Comparison of ENCODE assay signal across 14 cellular contexts in the genomic region with DNA sequence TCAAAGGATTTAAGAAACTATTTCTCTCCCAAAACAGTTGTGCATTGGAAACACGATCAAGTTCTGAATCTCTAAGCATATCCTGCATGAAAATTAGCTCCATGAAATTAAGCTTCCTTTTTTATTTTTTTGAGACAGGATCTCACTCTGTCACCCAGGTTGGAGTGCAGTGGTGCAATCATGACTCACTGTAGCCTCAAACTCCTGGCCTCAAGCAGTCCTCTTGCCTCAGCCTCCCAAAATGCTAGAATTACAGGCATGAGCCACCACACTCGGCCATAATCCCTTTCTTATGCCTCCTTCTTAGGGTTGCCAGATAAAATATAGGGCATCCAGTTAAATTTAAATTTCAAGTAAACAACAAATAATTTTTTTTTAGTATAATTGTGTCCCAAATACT.
A peak's percentile ranks its signal among the peaks of the same experiment; 100 is the strongest.
DNase-seq lines count a peak whose midpoint lies in the region; ATAC-seq and TF ChIP-seq lines count a peak whose summit lies in the region.
"Had no signal": no experiment of that assay in that cellular context is flagged by ENCODE, and none has a peak within 500 bp of the region (broad histone marks: within the 10 kb centered on the region; RNA-seq: fewer than 3 reads in every experiment).

No MANE protein-coding gene starts in this region.

- H3K4me1 ChIP-seq in CD4-positive, alpha-beta memory T cell (ENCODE audit: insufficient read depth, low read length): peaks cover 63% of the 10 kb centered on the region
- H3K4me1 ChIP-seq in GM23338 (ENCODE audit: insufficient read depth): no peaks in the 10 kb centered on the region
- peaks cover 5 to 11% of the 10 kb centered on the region in 2 donors for H3K4me1 ChIP-seq in esophagus (ENCODE audit: control insufficient read depth in 2 of 2, insufficient read depth in 2 of 2, low read length in 1 of 2)
- H3K4me1 ChIP-seq in H9 (ENCODE audit: insufficient read depth, low read length): no peaks in the 10 kb centered on the region
- H3K4me1 ChIP-seq: colonic mucosa had no signal

- POLR2A ChIA-PET in CD4-positive, alpha-beta memory T cell (lab: Charles Lee; ENCODE audit: partially characterized antibody): interaction anchor here (0.7 to 3.1 kb wide), 15 partner anchors 11 to 125 kb away, joined by 3 to 21 read pairs (median 4); a partner anchor contains a TSS
- POLR2A ChIA-PET in activated CD4-positive, alpha-beta memory T cell treated with anti-CD3 and anti-CD28 coated beads, Interleukin-2, amount 10 ng/mL, durations not matched to agents 7 days and 5 days (lab: Charles Lee): interaction anchor here (0.6 to 4.0 kb wide), 14 partner anchors 28 to 125 kb away, joined by 3 to 16 read pairs (median 4); a partner anchor contains a TSS

- no peak overlapping the region for H4K8ac ChIP-seq in H9 (replicated peaks; ENCODE audit: insufficient read length, low read depth, low read length)

- WGBS in esophagus, 2 donors: 45 to 59% methylated on average over 2 of the region's 2 CpGs
- no CpG with 5 or more reads among the region's 2 CpGs for WGBS in H9 (ENCODE audit: extremely low coverage, insufficient read length, low lambda C conversion rate)

- H3K27ac Mint-ChIP-seq in CD4-positive, alpha-beta memory T cell: peak overlapping the region in 6 of 7 donors; percentile 43 to 90 (median 84)
- H3K27ac Mint-ChIP-seq in GM23338 (no peak overlapping the region), H9 (peak overlapping the region in 1 of 3 experiments; percentile 70; a peak in 1 of 7 replicates)
- H3K27ac Mint-ChIP-seq in activated CD4-positive, alpha-beta memory T cell treated with anti-CD3 and anti-CD28 coated beads, Interleukin-2, amount 10 ng/mL, durations not matched to agents 7 days and 5 days: peak overlapping the region; percentile 64

- H2AFZ ChIP-seq in GM23338 (0 out of 2 replicates have a peak overlapping the region, but pooled peaks have one; percentile 59), H9 (ENCODE audit: low read length) (no peak overlapping the region)

- no peak overlapping the region for H2BK120ac ChIP-seq in H9 (ENCODE audit: low read depth, low read length, poor library complexity, severe bottlenecking)

- no peaks in the 10 kb centered on the region for H3K79me1 ChIP-seq in H9 (ENCODE audit: insufficient read depth, low read depth, low read length, poor library complexity, severe bottlenecking)

- DNase-seq in CD4-positive, alpha-beta memory T cell: no peak
- DNase-seq in GM23338 (ENCODE audit: low spot score) (no peak), H9 (no peak)
- DNase-seq in activated CD4-positive, alpha-beta memory T cell treated with anti-CD3 and anti-CD28 coated beads, Interleukin-2, amount 10 ng/mL, durations not matched to agents 7 days and 5 days: no peak
- DNase-seq: AML-193, colonic mucosa, GF-D8, MV-4-11, NCI-H2029 treated with DMSO at 0.1 percent for 48 hours, NCI-H510A, Right ventricle myocardium superior had no signal

- no peaks in the 10 kb centered on the region for H3K36me3 Mint-ChIP-seq in CD4-positive, alpha-beta memory T cell
- H3K36me3 Mint-ChIP-seq in GM23338 (ENCODE audit: low read depth) (no peaks in the 10 kb centered on the region), H9 (ENCODE audit: insufficient read depth in 1 of 3, low read depth in 3 of 3) (no peaks in the 10 kb centered on the region)
- peaks cover 7% of the 10 kb centered on the region for H3K36me3 Mint-ChIP-seq in activated CD4-positive, alpha-beta memory T cell treated with anti-CD3 and anti-CD28 coated beads, Interleukin-2, amount 10 ng/mL, durations not matched to agents 7 days and 5 days (ENCODE audit: low read depth)

- H4K91ac ChIP-seq in H9 (ENCODE audit: insufficient read length, low read depth, low read length): no peak overlapping the region

- no peak for ATAC-seq in GM23338
- no peak for ATAC-seq in HG02610 (IDR thresholded peaks at IDR 0.05; ENCODE audit: unreplicated experiment)
- no peak for ATAC-seq in GM21786 (IDR thresholded peaks at IDR 0.05; ENCODE audit: unreplicated experiment)

- H2BK20ac ChIP-seq in H9 (ENCODE audit: low read depth, low read length, poor library complexity, severe bottlenecking): no peak overlapping the region

- H3K4me2 ChIP-seq in GM23338 (no peak overlapping the region), H9 (ENCODE audit: insufficient read depth, insufficient read length, low read length) (no peak overlapping the region)

- H3K9me3 Mint-ChIP-seq in CD4-positive, alpha-beta memory T cell: peaks cover 0 to 2% (median 0%) of the 10 kb centered on the region in 8 donors
- no peaks in the 10 kb centered on the region for H3K9me3 Mint-ChIP-seq in GM23338
- no peaks in the 10 kb centered on the region for H3K9me3 Mint-ChIP-seq in activated CD4-positive, alpha-beta memory T cell treated with anti-CD3 and anti-CD28 coated beads, Interleukin-2, amount 10 ng/mL, durations not matched to agents 7 days and 5 days
- no peaks in the 10 kb centered on the region; a peak in 1 of 5 replicates for H3K9me3 Mint-ChIP-seq in H9

- H3K4ac ChIP-seq in H9 (ENCODE audit: low read depth, low read length): no peak overlapping the region

- intact Hi-C loops in CD4-positive, alpha-beta memory T cell (cut with micrococcal nuclease): loop anchor here (2.0 kb wide), 1 partner anchor 54 kb away; no protein-coding TSS in a partner anchor

- H3K23me2 ChIP-seq in H9 (ENCODE audit: insufficient read length, low read depth, low read length, poor library complexity, severe bottlenecking): no peaks in the 10 kb centered on the region

- H2AK5ac ChIP-seq in H9 (ENCODE audit: insufficient read length, low read length): no peak overlapping the region

- H3K9me2 ChIP-seq in GM23338 (ENCODE audit: insufficient read depth): no peaks in the 10 kb centered on the region

- H3T11ph ChIP-seq in H9 (ENCODE audit: low read length): no peak overlapping the region

- H3K23ac ChIP-seq in H9 (ENCODE audit: insufficient read length, low read depth, low read length): no peak overlapping the region

- no peaks in the 10 kb centered on the region for H3K9me3 ChIP-seq in CD4-positive, alpha-beta memory T cell (ENCODE audit: control insufficient read depth in 1 of 2, low read length in 2 of 2)
- H3K9me3 ChIP-seq in esophagus (ENCODE audit: control insufficient read depth in 2 of 2, insufficient read depth in 1 of 2, low read depth in 1 of 2, low read length in 1 of 2) (no peaks in the 10 kb centered on the region), H9 (ENCODE audit: control insufficient read depth, low read depth, low read length) (no peaks in the 10 kb centered on the region)
- H3K9me3 ChIP-seq: colonic mucosa had no signal

- H3K27me3 ChIP-seq in CD4-positive, alpha-beta memory T cell (ENCODE audit: insufficient read depth, low read length): no peaks in the 10 kb centered on the region
- no peaks in the 10 kb centered on the region for H3K27me3 ChIP-seq in GM23338 (ENCODE audit: insufficient read depth)
- H3K27me3 ChIP-seq in esophagus (ENCODE audit: control insufficient read depth in 1 of 2, insufficient read depth in 2 of 2, low read length in 2 of 2): no peaks in the 10 kb centered on the region
- H3K27me3 ChIP-seq in H9 (ENCODE audit: insufficient read depth, low read length): no peaks in the 10 kb centered on the region
- H3K27me3 ChIP-seq: colonic mucosa had no signal

- no peak overlapping the region for H2BK12ac ChIP-seq in H9 (ENCODE audit: insufficient read length, low read depth, low read length)

- H4K5ac ChIP-seq in H9 (ENCODE audit: insufficient read length, low read depth, low read length): no peak overlapping the region

- no peak overlapping the region for H3K56ac ChIP-seq in H9 (ENCODE audit: insufficient read length, low read depth, low read length)

- no peak overlapping the region for H3K18ac ChIP-seq in H9 (ENCODE audit: insufficient read length, low read depth, low read length)

- H3K4me3 ChIP-seq in CD4-positive, alpha-beta memory T cell (ENCODE audit: low read length in 2 of 2): no peak overlapping the region
- H3K4me3 ChIP-seq in GM23338 (no peak overlapping the region), esophagus (ENCODE audit: low read depth in 1 of 2, low read length in 2 of 2) (no peak overlapping the region)
- H3K4me3 ChIP-seq: colonic mucosa had no signal

- no peaks in the 10 kb centered on the region for H3K27me3 Mint-ChIP-seq in CD4-positive, alpha-beta memory T cell
- H3K27me3 Mint-ChIP-seq in GM23338 (ENCODE audit: insufficient read depth, low read depth, poor library complexity) (peaks cover 3% of the 10 kb centered on the region), H9 (ENCODE audit: low read depth) (peaks cover 3% of the 10 kb centered on the region)
- H3K27me3 Mint-ChIP-seq in activated CD4-positive, alpha-beta memory T cell treated with anti-CD3 and anti-CD28 coated beads, Interleukin-2, amount 10 ng/mL, durations not matched to agents 7 days and 5 days: no peaks in the 10 kb centered on the region

- H3K14ac ChIP-seq in H9 (ENCODE audit: insufficient read depth, low read length): no peak overlapping the region

- H2BK15ac ChIP-seq in H9 (ENCODE audit: low read depth, low read length): no peak overlapping the region

- H2BK5ac ChIP-seq in H9 (ENCODE audit: insufficient read length, low read length): no peak overlapping the region

- H3K4me1 Mint-ChIP-seq in CD4-positive, alpha-beta memory T cell: peaks cover 41 to 82% (median 57%) of the 10 kb centered on the region in 4 donors
- H3K4me1 Mint-ChIP-seq in GM23338: peaks cover 13% of the 10 kb centered on the region
- H3K4me1 Mint-ChIP-seq in activated CD4-positive, alpha-beta memory T cell treated with anti-CD3 and anti-CD28 coated beads, Interleukin-2, amount 10 ng/mL, durations not matched to agents 7 days and 5 days: peaks cover 70% of the 10 kb centered on the region
- H3K4me1 Mint-ChIP-seq in H9: peaks cover 13 to 18% of the 10 kb centered on the region in 2 experiments

- TF ChIP-seq CTCF in GM23338 (conservative IDR thresholded peaks at IDR 0.05; ENCODE audit: low read depth in 2 of 2): no peak
- no peak for TF ChIP-seq CTCF in H9 (conservative IDR thresholded peaks at IDR 0.05)

- no peaks in the 10 kb centered on the region for H3K36me3 ChIP-seq in CD4-positive, alpha-beta memory T cell (ENCODE audit: insufficient read depth, low read length)
- H3K36me3 ChIP-seq in GM23338 (ENCODE audit: insufficient read depth): no peaks in the 10 kb centered on the region
- no peaks in the 10 kb centered on the region for H3K36me3 ChIP-seq in esophagus (ENCODE audit: control insufficient read depth in 2 of 2, insufficient read depth in 2 of 2, low read length in 1 of 2)
- H3K36me3 ChIP-seq: colonic mucosa had no signal

- no peaks in the 10 kb centered on the region for H4K20me1 ChIP-seq in GM23338 (replicated peaks; ENCODE audit: insufficient read depth)
- no peaks in the 10 kb centered on the region for H4K20me1 ChIP-seq in H9 (ENCODE audit: control insufficient read depth, insufficient read depth, insufficient read length)

- CTCF ChIA-PET in CD4-positive, alpha-beta memory T cell (lab: Charles Lee; ENCODE audit: partially characterized antibody): interaction anchor here (0.9 to 1.8 kb wide), 7 partner anchors 14 to 237 kb away, joined by 3 to 6 read pairs (median 3); no protein-coding TSS in a partner anchor
- CTCF ChIA-PET in activated CD4-positive, alpha-beta memory T cell treated with anti-CD3 and anti-CD28 coated beads, Interleukin-2, amount 10 ng/mL, durations not matched to agents 7 days and 5 days (lab: Charles Lee): interaction anchor here (1.0 to 1.3 kb wide), 2 partner anchors 23 to 74 kb away, joined by 3 read pairs; no protein-coding TSS in a partner anchor

- no peak overlapping the region for H3K9ac ChIP-seq in H9 (ENCODE audit: extremely low read depth, insufficient read length, low read length)

- no peaks in the 10 kb centered on the region for H3F3A ChIP-seq in GM23338 (replicated peaks; ENCODE audit: low read depth)

- H3K79me2 ChIP-seq in GM23338 (replicated peaks; ENCODE audit: insufficient read depth): no peaks in the 10 kb centered on the region
- no peaks in the 10 kb centered on the region for H3K79me2 ChIP-seq in H9 (ENCODE audit: insufficient read depth, low read length)

- peak overlapping the region; percentile 55 to 89 (median 82) for H3K4me3 Mint-ChIP-seq in CD4-positive, alpha-beta memory T cell
- H3K4me3 Mint-ChIP-seq in GM23338: no peak overlapping the region
- H3K4me3 Mint-ChIP-seq in activated CD4-positive, alpha-beta memory T cell treated with anti-CD3 and anti-CD28 coated beads, Interleukin-2, amount 10 ng/mL, durations not matched to agents 7 days and 5 days: peak overlapping the region; percentile 62
- H3K4me3 Mint-ChIP-seq in H9: no peak overlapping the region

- H3K27ac ChIP-seq in CD4-positive, alpha-beta memory T cell (ENCODE audit: low read depth, low read length): no peak overlapping the region
- H3K27ac ChIP-seq in GM23338 (ENCODE audit: low read depth) (no peak overlapping the region), esophagus (ENCODE audit: low read depth in 2 of 2, low read length in 1 of 2) (peak overlapping the region; percentile 10 to 76), H9 (ENCODE audit: insufficient read length, low read depth, low read length) (no peak overlapping the region)
- H3K27ac ChIP-seq: colonic mucosa had no signal

Comparison
In these comparisons a context has a peak if more than half of its experiments do, and no peak if none do; other contexts are left out.
1. H3K27ac ChIP-seq: peak in esophagus (2 of 2); none in CD4-positive, alpha-beta memory T cell (single experiment), GM23338 (single experiment) and H9 (single experiment).
2. H3K4me3 Mint-ChIP-seq: peak in CD4-positive, alpha-beta memory T cell (8 of 8) and activated CD4-positive, alpha-beta memory T cell treated with anti-CD3 and anti-CD28 coated beads, Interleukin-2, amount 10 ng/mL, durations not matched to agents 7 days and 5 days (single experiment); none in GM23338 (single experiment) and H9 (0 of 2).